14 cellular contexts compared by ENCODE assay signal in genomic region chr4:3168029-3168428, GRCh38.
DNase-seq lines count a peak whose midpoint lies in the region; ATAC-seq and TF ChIP-seq lines count a peak whose summit lies in the region.
"Had no signal": no experiment of that assay in that cellular context is flagged by ENCODE, and none has a peak within 500 bp of the region (broad histone marks: within the 10 kb centered on the region; RNA-seq: fewer than 3 reads in every experiment).

No MANE protein-coding gene starts in this region.

- H3K9me3 Mint-ChIP-seq in activated B cell treated with CpG ODN at 0.5 μM for 24 hours = peaks cover 8% of the 10 kb centered on the region
- peaks cover 6 to 8% of the 10 kb centered on the region in 2 donors for H3K9me3 Mint-ChIP-seq in stimulated activated naive CD8-positive, alpha-beta T cell treated with anti-CD3 and anti-CD28 coated beads, Interleukin-15, amount 100 ng/mL, for 72 hours

- CTCF ChIA-PET in activated B cell treated with CpG ODN at 0.5 μM for 24 hours (lab: Charles Lee) = no interaction called here

- TF ChIP-seq CTCF in activated B cell treated with CpG ODN at 0.5 μM for 24 hours (IDR thresholded peaks at IDR 0.05) (no peak), fibroblast of pulmonary artery (IDR thresholded peaks at IDR 0.05; ENCODE audit: low read length, missing control alignments) (no peak), hepatocyte (IDR thresholded peaks at IDR 0.05; ENCODE audit: poor library complexity) (no peak)

- no peak overlapping the region for H3K27ac ChIP-seq in hepatocyte
- H3K27ac ChIP-seq: neutrophil, Peyer's patch, tibial artery had no signal

- peaks cover 93% of the 10 kb centered on the region for H3K36me3 Mint-ChIP-seq in activated B cell treated with CpG ODN at 0.5 μM for 24 hours (ENCODE audit: low read depth)

- no peaks in the 10 kb centered on the region for H3K27me3 Mint-ChIP-seq in activated B cell treated with CpG ODN at 0.5 μM for 24 hours
- no peaks in the 10 kb centered on the region for H3K27me3 Mint-ChIP-seq in stimulated activated naive CD8-positive, alpha-beta T cell treated with anti-CD3 and anti-CD28 coated beads, Interleukin-15, amount 100 ng/mL, for 72 hours
- H3K27me3 Mint-ChIP-seq: CD4-positive, CD25-positive, alpha-beta regulatory T cell had no signal

- H3K4me3 ChIP-seq in fibroblast of pulmonary artery (replicated peaks; ENCODE audit: low read depth, low read length) = no peak overlapping the region
- no peak overlapping the region for H3K4me3 ChIP-seq in hepatocyte
- H3K4me3 ChIP-seq: Peyer's patch, tibial artery had no signal

- H3K4me1 ChIP-seq in hepatocyte (ENCODE audit: insufficient read depth) = no peaks in the 10 kb centered on the region
- H3K4me1 ChIP-seq: Peyer's patch, tibial artery had no signal

- H3K4me1 Mint-ChIP-seq in activated B cell treated with CpG ODN at 0.5 μM for 24 hours = peaks cover 6% of the 10 kb centered on the region
- H3K4me1 Mint-ChIP-seq in stimulated activated naive CD8-positive, alpha-beta T cell treated with anti-CD3 and anti-CD28 coated beads, Interleukin-15, amount 100 ng/mL, for 72 hours = peaks cover 31% of the 10 kb centered on the region

- no peaks in the 10 kb centered on the region for H3K9me2 ChIP-seq in hepatocyte (replicated peaks; ENCODE audit: insufficient read depth)

- peak overlapping the region; percentile 62 for H3K27ac Mint-ChIP-seq in activated B cell treated with CpG ODN at 0.5 μM for 24 hours
- peak overlapping the region in 1 of 2 donors; percentile 55 for H3K27ac Mint-ChIP-seq in stimulated activated naive CD8-positive, alpha-beta T cell treated with anti-CD3 and anti-CD28 coated beads, Interleukin-15, amount 100 ng/mL, for 72 hours
- H3K27ac Mint-ChIP-seq: CD4-positive, CD25-positive, alpha-beta regulatory T cell had no signal

- no peak for DNase-seq in left cardiac atrium
- DNase-seq in Right ventricle myocardium inferior (ENCODE audit: missing footprints) = no peak
- DNase-seq in activated B cell treated with CpG ODN at 0.5 μM for 24 hours = no peak
- peak; percentile 33 for DNase-seq in fibroblast of pulmonary artery (ENCODE audit: low read depth)
- no peak for DNase-seq in stimulated activated naive CD8-positive, alpha-beta T cell treated with anti-CD3 and anti-CD28 coated beads, Interleukin-15, amount 100 ng/mL, for 72 hours
- DNase-seq in head of caudate nucleus = no peak
- DNase-seq in hepatocyte (ENCODE audit: low spot score) = no peak
- no peak for DNase-seq in HT-29 (ENCODE audit: low spot score)
- DNase-seq: activated CD4-positive, alpha-beta T cell treated with anti-CD3 and anti-CD28 coated beads for 4 hours; CD4-positive, CD25-positive, alpha-beta regulatory T cell; NCI-H1105 treated with DMSO at 0.1 percent for 48 hours; Peyer's patch; tibial artery had no signal

- peaks cover 27% of the 10 kb centered on the region for H3K79me2 ChIP-seq in hepatocyte

- no peak overlapping the region for H3K4me2 ChIP-seq in hepatocyte

- no peak overlapping the region for H2AFZ ChIP-seq in hepatocyte

- peak; percentile 38 to 85 for ATAC-seq in left cardiac atrium
- ATAC-seq in Right ventricle myocardium inferior = no peak
- ATAC-seq in activated B cell treated with CpG ODN at 0.5 μM for 24 hours (ENCODE audit: low read depth) = peak; percentile 79
- ATAC-seq in stimulated activated naive CD8-positive, alpha-beta T cell treated with anti-CD3 and anti-CD28 coated beads, Interleukin-15, amount 100 ng/mL, for 72 hours = peak; percentile 69

- no peaks in the 10 kb centered on the region for H3K36me3 ChIP-seq in hepatocyte (replicated peaks; ENCODE audit: insufficient read depth, low read depth)

- POLR2A ChIA-PET in activated B cell treated with CpG ODN at 0.5 μM for 24 hours (lab: Charles Lee) = no interaction called here

- intact Hi-C loops in left cardiac atrium (cut with DNase I) = no loop called here
- intact Hi-C loops in Right ventricle myocardium inferior (cut with DNase I) = no loop called here
- intact Hi-C loops in activated B cell treated with CpG ODN at 0.5 μM for 24 hours (cut with micrococcal nuclease) = no loop called here
- intact Hi-C loops in head of caudate nucleus (cut with DNase I) = no loop called here

- 63% methylated on average over 3 of the region's 3 CpGs for WGBS in hepatocyte (ENCODE audit: low lambda C conversion rate, missing lambda C conversion rate)

- no peak overlapping the region for H3K4me3 Mint-ChIP-seq in activated B cell treated with CpG ODN at 0.5 μM for 24 hours
- no peak overlapping the region for H3K4me3 Mint-ChIP-seq in stimulated activated naive CD8-positive, alpha-beta T cell treated with anti-CD3 and anti-CD28 coated beads, Interleukin-15, amount 100 ng/mL, for 72 hours
- H3K4me3 Mint-ChIP-seq: CD4-positive, CD25-positive, alpha-beta regulatory T cell had no signal

- no peaks in the 10 kb centered on the region for H3K9me3 ChIP-seq in hepatocyte (ENCODE audit: low read depth)
- H3K9me3 ChIP-seq: neutrophil had no signal

- H4K20me1 ChIP-seq in hepatocyte (ENCODE audit: insufficient read depth, poor library complexity, severe bottlenecking) = no peaks in the 10 kb centered on the region

- H3K27me3 ChIP-seq in hepatocyte = no peaks in the 10 kb centered on the region
- H3K27me3 ChIP-seq: neutrophil, Peyer's patch, tibial artery had no signal
